32 cellular contexts compared by ENCODE assay signal in genomic region chrX:20488473-20488872, GRCh38.
"Had no signal": no experiment of that assay in that cellular context is flagged by ENCODE, and none has a peak within 500 bp of the region (broad histone marks: within the 10 kb centered on the region; RNA-seq: fewer than 3 reads in every experiment).

No MANE protein-coding gene starts in this region.

- H3K36me3 ChIP-seq: MG63 had no signal

- H3K27me3 ChIP-seq: MG63 had no signal

- H3K4me3 ChIP-seq: MG63 had no signal

- H3K9me3 ChIP-seq: MG63 had no signal

- DNase-seq: Karpas-422, Kasumi-1, MG63, MM.1S, MV-4-11, NCI-H1048, NCI-H1092, NCI-H1092 treated with DMSO at 0.1 percent for 48 hours, NCI-H1105, NCI-H1105 treated with DMSO at 0.1 percent for 48 hours, NCI-H1417, NCI-H1417 treated with DMSO at 0.1 percent for 48 hours, NCI-H1436, NCI-H1436 treated with DMSO at 0.1 percent for 48 hours, NCI-H146, NCI-H1694, NCI-H1694 treated with DMSO at 0.1 percent for 48 hours, NCI-H187, NCI-H187 treated with DMSO at 0.1 percent for 48 hours, NCI-H1930, NCI-H2029, NCI-H2029 treated with DMSO at 0.1 percent for 48 hours, NCI-H2081, NCI-H2081 treated with DMSO at 0.1 percent for 48 hours, NCI-H2107, NCI-H2171, NCI-H2171 treated with DMSO at 0.1 percent for 48 hours, NCI-H2227 treated with DMSO at 0.1 percent for 48 hours, NCI-H226, NCI-H345, NCI-H510A, NCI-H510A treated with DMSO at 0.1 percent for 48 hours had no signal
